In the genomic region with DNA sequence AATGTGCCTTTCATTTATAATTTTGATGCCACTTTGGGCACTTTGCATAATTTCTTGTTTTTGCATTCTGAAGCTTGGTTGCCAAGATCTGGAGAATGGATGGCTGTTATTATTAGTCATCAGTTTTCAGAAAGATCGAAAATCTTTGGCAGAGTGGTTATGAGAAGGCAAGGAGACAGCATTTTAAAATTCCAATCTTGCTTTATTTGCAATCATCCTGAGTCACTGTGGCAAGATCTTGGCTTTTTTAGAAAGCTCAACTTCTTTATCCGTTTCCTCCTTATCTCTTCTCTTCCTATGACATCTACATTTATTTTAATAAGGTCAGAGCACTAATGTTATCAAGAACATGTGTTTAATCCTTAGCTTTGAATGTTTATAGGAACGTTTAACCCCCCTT, we compare ENCODE assay signal across 1 cellular context.
A peak's percentile ranks its signal among the peaks of the same experiment; 100 is the strongest.
TF ChIP-seq lines count a peak whose summit lies in the region.

No MANE protein-coding gene starts in this region.

TF ChIP-seq in K562, 482 proteins besides CTCF, POLR2A, EP300 and RAD21 (continued from another document):
- TF ChIP-seq MAFG (tag; conservative IDR thresholded peaks at IDR 0.05), result 0 out of 2 replicates have a peak, but pooled peaks have one; percentile 19
- TF ChIP-seq C11orf30 (IDR thresholded peaks at IDR 0.05; ENCODE audit: low read depth), result peak; percentile 19; the same call in 1 of the 2 replicates
- peak; percentile 37; the same call in 1 of the 2 replicates for TF ChIP-seq NFE2 (IDR thresholded peaks at IDR 0.05; ENCODE audit: low read depth)
